In the genomic region with DNA sequence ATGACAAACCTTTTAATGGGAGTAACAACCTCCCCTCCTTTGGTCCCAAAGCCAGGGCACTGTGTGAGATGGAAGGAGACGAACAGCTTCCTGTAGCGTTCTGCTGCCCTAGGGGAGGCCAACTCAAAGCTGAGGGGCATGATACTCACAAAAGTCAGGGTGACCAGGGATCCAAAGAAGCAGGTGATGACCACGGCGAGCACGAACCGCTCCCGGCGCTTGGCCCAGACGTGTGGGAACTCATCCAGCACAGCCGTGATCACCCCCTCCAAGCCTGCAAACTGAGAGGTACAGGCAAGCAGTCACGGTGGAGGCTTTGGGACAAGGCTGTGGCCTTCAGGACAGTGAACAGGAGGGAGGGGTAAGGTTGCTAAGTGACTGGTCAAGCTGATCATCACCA, we compare ENCODE assay signal across 1 cellular context.
TF ChIP-seq lines count a peak whose summit lies in the region.

No MANE protein-coding gene starts in this region.

TF ChIP-seq in GM12878, 131 proteins besides CTCF, POLR2A, EP300 and RAD21 (continued from another document):
- TF ChIP-seq, protein P1, sequence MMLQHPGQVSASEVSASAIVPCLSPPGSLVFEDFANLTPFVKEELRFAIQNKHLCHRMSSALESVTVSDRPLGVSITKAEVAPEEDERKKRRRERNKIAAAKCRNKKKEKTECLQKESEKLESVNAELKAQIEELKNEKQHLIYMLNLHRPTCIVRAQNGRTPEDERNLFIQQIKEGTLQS (IDR thresholded peaks at IDR 0.05; ENCODE audit: borderline replicate concordance, extremely low read depth, low read depth, low read length) = no peak
- TF ChIP-seq RBBP5 (conservative IDR thresholded peaks at IDR 0.05) = no peak
- no peak for TF ChIP-seq SREBF1 (IDR thresholded peaks at IDR 0.05; ENCODE audit: low read length)
- TF ChIP-seq HDAC6 (IDR thresholded peaks at IDR 0.05; ENCODE audit: unreplicated experiment) = no peak
- no peak for TF ChIP-seq WRNIP1 (IDR thresholded peaks at IDR 0.05; ENCODE audit: borderline replicate concordance, low read depth, low read length)
- TF ChIP-seq, protein P2, sequence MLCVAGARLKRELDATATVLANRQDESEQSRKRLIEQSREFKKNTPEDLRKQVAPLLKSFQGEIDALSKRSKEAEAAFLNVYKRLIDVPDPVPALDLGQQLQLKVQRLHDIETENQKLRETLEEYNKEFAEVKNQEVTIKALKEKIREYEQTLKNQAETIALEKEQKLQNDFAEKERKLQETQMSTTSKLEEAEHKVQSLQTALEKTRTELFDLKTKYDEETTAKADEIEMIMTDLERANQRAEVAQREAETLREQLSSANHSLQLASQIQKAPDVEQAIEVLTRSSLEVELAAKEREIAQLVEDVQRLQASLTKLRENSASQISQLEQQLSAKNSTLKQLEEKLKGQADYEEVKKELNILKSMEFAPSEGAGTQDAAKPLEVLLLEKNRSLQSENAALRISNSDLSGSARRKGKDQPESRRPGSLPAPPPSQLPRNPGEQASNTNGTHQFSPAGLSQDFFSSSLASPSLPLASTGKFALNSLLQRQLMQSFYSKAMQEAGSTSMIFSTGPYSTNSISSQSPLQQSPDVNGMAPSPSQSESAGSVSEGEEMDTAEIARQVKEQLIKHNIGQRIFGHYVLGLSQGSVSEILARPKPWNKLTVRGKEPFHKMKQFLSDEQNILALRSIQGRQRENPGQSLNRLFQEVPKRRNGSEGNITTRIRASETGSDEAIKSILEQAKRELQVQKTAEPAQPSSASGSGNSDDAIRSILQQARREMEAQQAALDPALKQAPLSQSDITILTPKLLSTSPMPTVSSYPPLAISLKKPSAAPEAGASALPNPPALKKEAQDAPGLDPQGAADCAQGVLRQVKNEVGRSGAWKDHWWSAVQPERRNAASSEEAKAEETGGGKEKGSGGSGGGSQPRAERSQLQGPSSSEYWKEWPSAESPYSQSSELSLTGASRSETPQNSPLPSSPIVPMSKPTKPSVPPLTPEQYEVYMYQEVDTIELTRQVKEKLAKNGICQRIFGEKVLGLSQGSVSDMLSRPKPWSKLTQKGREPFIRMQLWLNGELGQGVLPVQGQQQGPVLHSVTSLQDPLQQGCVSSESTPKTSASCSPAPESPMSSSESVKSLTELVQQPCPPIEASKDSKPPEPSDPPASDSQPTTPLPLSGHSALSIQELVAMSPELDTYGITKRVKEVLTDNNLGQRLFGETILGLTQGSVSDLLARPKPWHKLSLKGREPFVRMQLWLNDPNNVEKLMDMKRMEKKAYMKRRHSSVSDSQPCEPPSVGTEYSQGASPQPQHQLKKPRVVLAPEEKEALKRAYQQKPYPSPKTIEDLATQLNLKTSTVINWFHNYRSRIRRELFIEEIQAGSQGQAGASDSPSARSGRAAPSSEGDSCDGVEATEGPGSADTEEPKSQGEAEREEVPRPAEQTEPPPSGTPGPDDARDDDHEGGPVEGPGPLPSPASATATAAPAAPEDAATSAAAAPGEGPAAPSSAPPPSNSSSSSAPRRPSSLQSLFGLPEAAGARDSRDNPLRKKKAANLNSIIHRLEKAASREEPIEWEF (IDR thresholded peaks at IDR 0.05; ENCODE audit: insufficient replicate concordance, low read depth, low read length) = no peak
- TF ChIP-seq BRCA1 (IDR thresholded peaks at IDR 0.05; ENCODE audit: low read depth, low read length) = no peak
- TF ChIP-seq, protein P3, sequence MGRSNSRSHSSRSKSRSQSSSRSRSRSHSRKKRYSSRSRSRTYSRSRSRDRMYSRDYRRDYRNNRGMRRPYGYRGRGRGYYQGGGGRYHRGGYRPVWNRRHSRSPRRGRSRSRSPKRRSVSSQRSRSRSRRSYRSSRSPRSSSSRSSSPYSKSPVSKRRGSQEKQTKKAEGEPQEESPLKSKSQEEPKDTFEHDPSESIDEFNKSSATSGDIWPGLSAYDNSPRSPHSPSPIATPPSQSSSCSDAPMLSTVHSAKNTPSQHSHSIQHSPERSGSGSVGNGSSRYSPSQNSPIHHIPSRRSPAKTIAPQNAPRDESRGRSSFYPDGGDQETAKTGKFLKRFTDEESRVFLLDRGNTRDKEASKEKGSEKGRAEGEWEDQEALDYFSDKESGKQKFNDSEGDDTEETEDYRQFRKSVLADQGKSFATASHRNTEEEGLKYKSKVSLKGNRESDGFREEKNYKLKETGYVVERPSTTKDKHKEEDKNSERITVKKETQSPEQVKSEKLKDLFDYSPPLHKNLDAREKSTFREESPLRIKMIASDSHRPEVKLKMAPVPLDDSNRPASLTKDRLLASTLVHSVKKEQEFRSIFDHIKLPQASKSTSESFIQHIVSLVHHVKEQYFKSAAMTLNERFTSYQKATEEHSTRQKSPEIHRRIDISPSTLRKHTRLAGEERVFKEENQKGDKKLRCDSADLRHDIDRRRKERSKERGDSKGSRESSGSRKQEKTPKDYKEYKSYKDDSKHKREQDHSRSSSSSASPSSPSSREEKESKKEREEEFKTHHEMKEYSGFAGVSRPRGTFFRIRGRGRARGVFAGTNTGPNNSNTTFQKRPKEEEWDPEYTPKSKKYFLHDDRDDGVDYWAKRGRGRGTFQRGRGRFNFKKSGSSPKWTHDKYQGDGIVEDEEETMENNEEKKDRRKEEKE (IDR thresholded peaks at IDR 0.05) = no peak
- TF ChIP-seq SMAD5 (IDR thresholded peaks at IDR 0.05; ENCODE audit: low read depth) = no peak
- TF ChIP-seq ZNF384 (IDR thresholded peaks at IDR 0.05; ENCODE audit: borderline replicate concordance, low read depth, low read length) = no peak
- TF ChIP-seq TCF12 (IDR thresholded peaks at IDR 0.05; ENCODE audit: low read depth, low read length) = no peak
TF ChIP-seq in GM12878: peak in this region for 0.
